ENCODE assay signal across 11 cellular contexts in genomic region chr6:16278048-16278724, GRCh38. TPM values are rescaled to one million over a fixed set of nuclear protein-coding genes. Genes with fewer than 3 reads are reported as not detected.
DNase-seq lines count a peak whose midpoint lies in the region; ATAC-seq and TF ChIP-seq lines count a peak whose summit lies in the region.
"Had no signal": no experiment of that assay in that cellular context is flagged by ENCODE, and none has a peak within 500 bp of the region (broad histone marks: within the 10 kb centered on the region; RNA-seq: fewer than 3 reads in every experiment).

No MANE protein-coding gene starts in this region.

- H3K36me3 ChIP-seq in right atrium auricular region (peaks cover 18% of the 10 kb centered on the region), skeletal muscle tissue (ENCODE audit: control insufficient read depth in 3 of 3, insufficient read depth in 3 of 3, low read length in 3 of 3) (peaks cover 10 to 19% (median 16%) of the 10 kb centered on the region in 3 donors)

- no peaks in the 10 kb centered on the region for H3K4me1 Mint-ChIP-seq in T-helper 17 cell

- DNase-seq in HK-2 (ENCODE audit: unreplicated experiment) = peak; percentile 15
- no peak for DNase-seq in T-helper 17 cell
- no peak for DNase-seq in right atrium auricular region (ENCODE audit: low spot score)
- DNase-seq in amygdala (lab: John Stamatoyannopoulos, UW) = no peak
- no peak for DNase-seq in NCI-H345 treated with DMSO at 0.1 percent for 48 hours (lab: John Stamatoyannopoulos, UW; ENCODE audit: unreplicated experiment)
- DNase-seq: DMS 273 treated with DMSO at 0.1 percent for 48 hours had no signal

- H3K4me3 Mint-ChIP-seq in T-helper 17 cell = no peak overlapping the region
- H3K4me3 Mint-ChIP-seq: activated naive CD8-positive, alpha-beta T cell had no signal

- TF ChIP-seq CTCF in right atrium auricular region (IDR thresholded peaks at IDR 0.05) = no peak

- ATAC-seq in T-helper 17 cell = no peak
- ATAC-seq in GM19397 (IDR thresholded peaks at IDR 0.05; ENCODE audit: unreplicated experiment) = no peak
- no peak for ATAC-seq in HG03469 (IDR thresholded peaks at IDR 0.05; ENCODE audit: unreplicated experiment)

- peaks cover 38% of the 10 kb centered on the region for H3K27me3 Mint-ChIP-seq in T-helper 17 cell
- H3K27me3 Mint-ChIP-seq: activated naive CD8-positive, alpha-beta T cell had no signal

- H3K9me3 ChIP-seq in T-helper 17 cell (ENCODE audit: control insufficient read depth, low read length, poor library complexity, severe bottlenecking) = no peaks in the 10 kb centered on the region
- no peaks in the 10 kb centered on the region for H3K9me3 ChIP-seq in right atrium auricular region
- no peaks in the 10 kb centered on the region for H3K9me3 ChIP-seq in skeletal muscle tissue (ENCODE audit: control insufficient read depth in 3 of 3, low read length in 3 of 3)
- H3K9me3 ChIP-seq: esophagus muscularis mucosa had no signal

- H3K4me3 ChIP-seq in right atrium auricular region (no peak overlapping the region), skeletal muscle tissue (ENCODE audit: low read length in 3 of 3) (peak overlapping the region; percentile 64 to 68 (median 66))
- H3K4me3 ChIP-seq: esophagus muscularis mucosa had no signal

- H3K27ac ChIP-seq in right atrium auricular region (peak overlapping the region; percentile 74 to 86), skeletal muscle tissue (ENCODE audit: low read depth, low read length) (peak overlapping the region; percentile 99)

- H3K4me1 ChIP-seq in right atrium auricular region = peaks cover 0 to 32% of the 10 kb centered on the region in 2 donors
- H3K4me1 ChIP-seq in skeletal muscle tissue (ENCODE audit: control insufficient read depth in 3 of 3, insufficient read depth in 3 of 3, low read length in 3 of 3) = peaks cover 25 to 49% (median 44%) of the 10 kb centered on the region in 3 donors

- H3K27me3 ChIP-seq in right atrium auricular region = no peaks in the 10 kb centered on the region
- H3K27me3 ChIP-seq in skeletal muscle tissue (ENCODE audit: control insufficient read depth in 3 of 3, insufficient read depth in 3 of 3, low read length in 3 of 3) = no peaks in the 10 kb centered on the region
- H3K27me3 ChIP-seq: esophagus muscularis mucosa had no signal

- H3K36me3 Mint-ChIP-seq in T-helper 17 cell (ENCODE audit: low read depth) = peaks cover 6% of the 10 kb centered on the region

- H3K9ac ChIP-seq in skeletal muscle tissue (ENCODE audit: low read depth in 1 of 3, low read length in 3 of 3) = peak overlapping the region; percentile 83 to 92 (median 91)

- H3K27ac Mint-ChIP-seq in T-helper 17 cell = peak overlapping the region; percentile 60
- H3K27ac Mint-ChIP-seq: activated naive CD8-positive, alpha-beta T cell had no signal

RNA-seq across cellular contexts. Expression of gene GMPR, which starts 39.8 kb away (rescaled TPM):
- total RNA-seq in T-helper 17 cell = 10 to 100 TPM in 1 of 2 donors, under 1 TPM in 1; 0.52 to 33.6 TPM
- total RNA-seq in right atrium auricular region = 10 to 100 TPM; 70.1 to 89.5 TPM
- 26.1 TPM for total RNA-seq in skeletal muscle tissue

Comparison
In these comparisons a context has a peak if more than half of its experiments do, and no peak if none do; other contexts are left out.
1. H3K4me3 ChIP-seq: peak in skeletal muscle tissue (3 of 3); none in right atrium auricular region (0 of 2).